Comparison of ENCODE assay signal across 20 cellular contexts in the genomic region with DNA sequence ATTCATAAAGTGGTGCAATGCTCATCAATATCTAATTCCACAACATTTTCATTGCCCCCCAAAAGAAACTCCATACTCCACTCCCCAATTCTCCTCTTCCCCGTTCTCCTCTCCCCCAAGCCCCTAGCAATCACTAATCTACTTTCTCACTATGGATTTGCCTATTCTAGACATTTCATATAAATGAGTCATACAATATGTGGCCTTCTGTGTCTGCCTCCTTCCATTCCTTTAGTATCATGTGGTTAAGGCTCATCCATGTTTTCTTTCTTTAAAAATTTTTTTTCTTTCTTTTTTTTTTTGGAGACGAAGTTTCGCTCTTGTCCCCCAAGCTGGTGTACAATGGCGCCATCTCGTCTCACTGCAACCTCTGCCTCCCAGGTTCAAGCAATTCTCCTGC. TPM values are rescaled to one million over a fixed set of nuclear protein-coding genes. Genes with fewer than 3 reads are reported as not detected.
DNase-seq lines count a peak whose midpoint lies in the region; ATAC-seq and TF ChIP-seq lines count a peak whose summit lies in the region.
"Had no signal": no experiment of that assay in that cellular context is flagged by ENCODE, and none has a peak within 500 bp of the region (broad histone marks: within the 10 kb centered on the region; RNA-seq: fewer than 3 reads in every experiment).

No MANE protein-coding gene starts in this region.

- H3K36me3 ChIP-seq in IMR-90 (ENCODE audit: control insufficient read depth, insufficient read depth, low read length): no peaks in the 10 kb centered on the region
- H3K36me3 ChIP-seq: adrenal gland, pancreas had no signal

- no TSS peak for BruUV-seq in IMR-90 (replicated peaks; lab: Mats Ljungman, UMichigan)

- intact Hi-C loops in IMR-90 (cut with micrococcal nuclease): loop anchor here (1.0 kb wide), 1 partner anchor 147 kb away; no protein-coding TSS in a partner anchor

- H3K9me1 ChIP-seq in IMR-90 (ENCODE audit: insufficient read depth, low read length): peaks cover 6% of the 10 kb centered on the region

- no peak overlapping the region; the same call in 1 of the 2 replicates for H2AK5ac ChIP-seq in IMR-90 (ENCODE audit: low read depth, low read length)

- H3K27ac ChIP-seq in IMR-90 (ENCODE audit: insufficient read depth, low read length): peak overlapping the region; percentile 40; the same call in 1 of the 2 replicates
- H3K27ac ChIP-seq: adrenal gland, left ventricle myocardium inferior, pancreas had no signal

- H3K56ac ChIP-seq in IMR-90 (ENCODE audit: extremely low read depth, insufficient read depth, low read length): no peak overlapping the region

- H2AK9ac ChIP-seq in IMR-90 (replicated peaks; ENCODE audit: low read depth, low read length, poor library complexity): no peak overlapping the region

- peak; percentile 93 for ATAC-seq in IMR-90 (ENCODE audit: low read depth)
- ATAC-seq: stimulated activated naive B cell treated with anti-CD40 and anti-IgM and Interleukin-4, amounts not matched to agents 10 μg/mL and 1 μg/mL and 100 μg/mL, for 72 hours had no signal

- peaks cover 7% of the 10 kb centered on the region for H3K4me1 ChIP-seq in IMR-90 (ENCODE audit: control insufficient read depth, insufficient read depth, low read length)
- H3K4me1 ChIP-seq: adrenal gland, left ventricle myocardium inferior, pancreas had no signal

- POLR2A ChIA-PET in IMR-90 (lab: Charles Lee; ENCODE audit: unreplicated experiment): no interaction called here

- no peak overlapping the region for H3K4me2 ChIP-seq in IMR-90 (ENCODE audit: low read depth, low read length)

- H2BK20ac ChIP-seq in IMR-90 (ENCODE audit: low read depth, low read length): 0 out of 2 replicates have a peak overlapping the region, but pooled peaks have one; percentile 45

- TF ChIP-seq CTCF in IMR-90 (conservative IDR thresholded peaks at IDR 0.05; ENCODE audit: low read depth, low read length) (no peak), astrocyte of the spinal cord (IDR thresholded peaks at IDR 0.05; ENCODE audit: low read depth, low read length) (no peak)

- in situ Hi-C loops in IMR-90 (cut with MboI; ENCODE audit: low sequenced_read_pairs): no loop called here
- in situ Hi-C loops in astrocyte of the spinal cord (cut with HindIII; ENCODE audit: low sequenced_read_pairs): no loop called here

- no peaks in the 10 kb centered on the region for H4K20me1 ChIP-seq in IMR-90 (ENCODE audit: insufficient read depth, low read length)

- H3K14ac ChIP-seq in IMR-90 (replicated peaks; ENCODE audit: low read depth, low read length): 0 out of 2 replicates have a peak overlapping the region, but pooled peaks have one; percentile 58

- H2BK15ac ChIP-seq in IMR-90 (ENCODE audit: low read depth, low read length): 0 out of 3 replicates have a peak overlapping the region, but pooled peaks have one; percentile 65

- no peaks in the 10 kb centered on the region for H3K9me3 ChIP-seq in IMR-90 (ENCODE audit: control insufficient read depth, insufficient read depth, low read length)
- H3K9me3 ChIP-seq: adrenal gland, left ventricle myocardium inferior, pancreas had no signal

- peak overlapping the region; percentile 39; the same call in 1 of the 2 replicates for H3K18ac ChIP-seq in IMR-90 (ENCODE audit: low read depth, low read length)

- no peak for TF ChIP-seq RAD21 in IMR-90 (IDR thresholded peaks at IDR 0.05; ENCODE audit: low read length)

- peak overlapping the region; percentile 78 for H2BK5ac ChIP-seq in IMR-90 (ENCODE audit: low read depth, low read length, poor library complexity, severe bottlenecking)

- H3K4ac ChIP-seq in IMR-90 (ENCODE audit: low read depth, low read length): peak overlapping the region; percentile 71

- DNase-seq in AG08396 (ENCODE audit: low spot score): peak; percentile 32
- peak; percentile 80 for DNase-seq in IMR-90
- peak; percentile 66 for DNase-seq in astrocyte of the spinal cord (ENCODE audit: low read depth, low spot score)
- peak; percentile 79 for DNase-seq in iris pigment epithelial cell (ENCODE audit: low read depth)
- no peak for DNase-seq in NK-92 treated with Interleukin-12 subunit alpha and Interleukin-12 subunit beta, amount 100 ng/mL, for 24 hours (lab: John Stamatoyannopoulos, UW)
- DNase-seq in SKM-1 treated with dmso at 0.1 percent for 144 hours (lab: John Stamatoyannopoulos, UW; ENCODE audit: unreplicated experiment): no peak
- no peak for DNase-seq in COR-L47 (lab: John Stamatoyannopoulos, UW)
- DNase-seq in stimulated activated CD4-positive, alpha-beta T cell treated with anti-CD3 and anti-CD28 coated beads, Interleukin-15, amount 100 ng/mL, for 24 hours: no peak
- DNase-seq: activated CD4-positive, alpha-beta memory T cell treated with anti-CD3 and anti-CD28 coated beads, Interleukin-2, amount 10 ng/mL, durations not matched to agents 7 days and 5 days; adrenal gland; AML-193; cortex of kidney; DMS 273 treated with DMSO at 0.1 percent for 48 hours; Karpas-422; left ventricle myocardium inferior; NCI-H1417 treated with DMSO at 0.1 percent for 48 hours; NCI-H524 treated with DMSO at 0.1 percent for 48 hours; stimulated activated naive B cell treated with anti-CD40 and anti-IgM and Interleukin-4, amounts not matched to agents 10 μg/mL and 1 μg/mL and 100 μg/mL, for 72 hours; trophoblast cell had no signal

- peak overlapping the region; percentile 81 for H2BK120ac ChIP-seq in IMR-90 (ENCODE audit: low read depth, low read length)

- dilution Hi-C loops in IMR-90 (cut with HindIII; ENCODE audit: low sequenced_read_pairs, unreplicated experiment): no loop called here

- WGBS in IMR-90 (ENCODE audit: extremely low coverage in 2 of 2, insufficient read length in 1 of 2), 2 experiments: 100% methylated on average over 1 of the region's 5 CpGs; no CpG with 5 or more reads in 1 of the 2 experiments

- CTCF ChIA-PET in IMR-90 (lab: Yijun Ruan, JAX): interaction anchor here (1.9 kb wide), 1 partner anchor 15 kb away, joined by 6 read pairs; no protein-coding TSS in a partner anchor

- H4K91ac ChIP-seq in IMR-90 (ENCODE audit: insufficient read depth, low read depth, low read length): peak overlapping the region; percentile 72

- H4K5ac ChIP-seq in IMR-90 (ENCODE audit: low read depth, low read length): no peak overlapping the region; the same call in 1 of the 2 replicates

- H3K79me1 ChIP-seq in IMR-90 (ENCODE audit: low read depth in 1 of 2, low read length in 2 of 2): no peaks in the 10 kb centered on the region

- H2AFZ ChIP-seq in IMR-90 (replicated peaks; ENCODE audit: low read length, poor library complexity): no peak overlapping the region

- H3K4me3 ChIP-seq in IMR-90 (ENCODE audit: insufficient read depth, low read depth, low read length): no peak overlapping the region
- no peak overlapping the region for H3K4me3 ChIP-seq in astrocyte of the spinal cord (ENCODE audit: low read depth, low read length)
- H3K4me3 ChIP-seq: adrenal gland, left ventricle myocardium inferior, pancreas had no signal

- no peaks in the 10 kb centered on the region for H3K27me3 ChIP-seq in IMR-90 (ENCODE audit: control insufficient read depth, insufficient read depth, low read length)
- H3K27me3 ChIP-seq: adrenal gland, pancreas had no signal

- TF ChIP-seq POLR2A in IMR-90 (IDR thresholded peaks at IDR 0.05; ENCODE audit: low read depth, low read length): no peak

- no peak overlapping the region for H3K9ac ChIP-seq in IMR-90 (ENCODE audit: low read depth, low read length)

- peak overlapping the region; percentile 43 to 70; a peak in 3 of 4 replicates for H4K8ac ChIP-seq in IMR-90 (ENCODE audit: low read depth in 2 of 2, low read length in 2 of 2)

- no peak overlapping the region for H3K23ac ChIP-seq in IMR-90 (ENCODE audit: low read depth, low read length)

TF ChIP-seq in IMR-90, 13 proteins besides CTCF, POLR2A, EP300 and RAD21:
- TF ChIP-seq RFX5 (IDR thresholded peaks at IDR 0.05; ENCODE audit: low read depth, low read length) (no peak), SMC3 (IDR thresholded peaks at IDR 0.05; ENCODE audit: low read depth, low read length) (no peak), FOS (IDR thresholded peaks at IDR 0.05; ENCODE audit: low read depth, low read length) (peak; percentile 83), RCOR1 (IDR thresholded peaks at IDR 0.05; ENCODE audit: insufficient replicate concordance, low read length) (no peak), CEBPB (IDR thresholded peaks at IDR 0.05; ENCODE audit: low read depth, low read length) (no peak), BHLHE40 (IDR thresholded peaks at IDR 0.05; ENCODE audit: low read depth, low read length) (no peak), MXI1 (IDR thresholded peaks at IDR 0.05; ENCODE audit: borderline replicate concordance, low read depth, low read length) (no peak), CHD1 (IDR thresholded peaks at IDR 0.05; ENCODE audit: low read depth, low read length) (no peak), MAFK (IDR thresholded peaks at IDR 0.05; ENCODE audit: low read depth, low read length) (peak; percentile 49; the same call in 1 of the 2 replicates), NFE2L2 (IDR thresholded peaks at IDR 0.05; ENCODE audit: low read depth, low read length) (no peak), MAZ (IDR thresholded peaks at IDR 0.05; ENCODE audit: borderline replicate concordance, low read depth, low read length) (no peak)
- TF ChIP-seq, protein P1, sequence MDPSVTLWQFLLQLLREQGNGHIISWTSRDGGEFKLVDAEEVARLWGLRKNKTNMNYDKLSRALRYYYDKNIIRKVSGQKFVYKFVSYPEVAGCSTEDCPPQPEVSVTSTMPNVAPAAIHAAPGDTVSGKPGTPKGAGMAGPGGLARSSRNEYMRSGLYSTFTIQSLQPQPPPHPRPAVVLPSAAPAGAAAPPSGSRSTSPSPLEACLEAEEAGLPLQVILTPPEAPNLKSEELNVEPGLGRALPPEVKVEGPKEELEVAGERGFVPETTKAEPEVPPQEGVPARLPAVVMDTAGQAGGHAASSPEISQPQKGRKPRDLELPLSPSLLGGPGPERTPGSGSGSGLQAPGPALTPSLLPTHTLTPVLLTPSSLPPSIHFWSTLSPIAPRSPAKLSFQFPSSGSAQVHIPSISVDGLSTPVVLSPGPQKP (IDR thresholded peaks at IDR 0.05; ENCODE audit: borderline replicate concordance, low read depth, low read length): no peak
- TF ChIP-seq, protein P2, sequence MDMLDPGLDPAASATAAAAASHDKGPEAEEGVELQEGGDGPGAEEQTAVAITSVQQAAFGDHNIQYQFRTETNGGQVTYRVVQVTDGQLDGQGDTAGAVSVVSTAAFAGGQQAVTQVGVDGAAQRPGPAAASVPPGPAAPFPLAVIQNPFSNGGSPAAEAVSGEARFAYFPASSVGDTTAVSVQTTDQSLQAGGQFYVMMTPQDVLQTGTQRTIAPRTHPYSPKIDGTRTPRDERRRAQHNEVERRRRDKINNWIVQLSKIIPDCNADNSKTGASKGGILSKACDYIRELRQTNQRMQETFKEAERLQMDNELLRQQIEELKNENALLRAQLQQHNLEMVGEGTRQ (IDR thresholded peaks at IDR 0.05; ENCODE audit: low read depth, low read length): peak; percentile 38; the same call in 1 of the 2 replicates

RNA-seq across cellular contexts. Expression of a gene that starts 56.3 kb away (rescaled TPM):
- 0.28 and 0.36 TPM in 2 replicates for total RNA-seq in IMR-90 (2012; rRNA removed)
- polyA plus RNA-seq in IMR-90 (2012; rRNA removed): 0.73 and 0.97 TPM in 2 replicates
- polyA plus RNA-seq in IMR-90 (2012; cell fraction: cytosol; rRNA removed): 0.37 and 0.90 TPM in 2 replicates
- polyA plus RNA-seq in IMR-90 (2012; cell fraction: nucleus; rRNA removed; ENCODE audit: low replicate concordance): 2.4 and 3.3 TPM in 2 replicates

Comparison
In these comparisons a context has a peak if more than half of its experiments do, and no peak if none do; other contexts are left out.
1. DNase-seq: peak in AG08396 (single experiment), IMR-90 (single experiment), astrocyte of the spinal cord (single experiment) and iris pigment epithelial cell (single experiment); none in NK-92 treated with Interleukin-12 subunit alpha and Interleukin-12 subunit beta, amount 100 ng/mL, for 24 hours (single experiment), SKM-1 treated with dmso at 0.1 percent for 144 hours (single experiment), COR-L47 (single experiment) and stimulated activated CD4-positive, alpha-beta T cell treated with anti-CD3 and anti-CD28 coated beads, Interleukin-15, amount 100 ng/mL, for 24 hours (single experiment).